8 cellular contexts compared by ENCODE assay signal in genomic region chr9:124551472-124552339, GRCh38.
DNase-seq lines count a peak whose midpoint lies in the region; ATAC-seq and TF ChIP-seq lines count a peak whose summit lies in the region.

No MANE protein-coding gene starts in this region.

- ATAC-seq in HG03280 (IDR thresholded peaks at IDR 0.05; ENCODE audit: unreplicated experiment) (no peak), GM21717 (IDR thresholded peaks at IDR 0.05; ENCODE audit: unreplicated experiment) (no peak)

- no peak overlapping the region for H3K4me3 Mint-ChIP-seq in activated naive CD4-positive, alpha-beta T cell treated with anti-CD3 and anti-CD28 coated beads, Interleukin-2, amount 10 ng/mL, durations not matched to agents 7 days and 5 days

- DNase-seq in AG09319 (ENCODE audit: extremely low read depth, low read depth), result no peak
- peak; percentile 38 for DNase-seq in GM13976 (ENCODE audit: low spot score)
- DNase-seq in NCI-H2196 (lab: John Stamatoyannopoulos, UW; ENCODE audit: unreplicated experiment), result peak; percentile 48
- DNase-seq in activated naive CD4-positive, alpha-beta T cell treated with anti-CD3 and anti-CD28 coated beads, Interleukin-2, amount 10 ng/mL, durations not matched to agents 7 days and 5 days, result peak; percentile 52
- DNase-seq in head of caudate nucleus, result peak; percentile 23 to 80 (median 62)
- peak; percentile 22 for DNase-seq in putamen (ENCODE audit: low spot score)

- peaks cover 5% of the 10 kb centered on the region for H3K27me3 Mint-ChIP-seq in activated naive CD4-positive, alpha-beta T cell treated with anti-CD3 and anti-CD28 coated beads, Interleukin-2, amount 10 ng/mL, durations not matched to agents 7 days and 5 days

- in situ Hi-C loops in GM13976 (cut with MboI; ENCODE audit: low sequenced_read_pairs, unreplicated experiment), result no loop called here

- H3K27ac Mint-ChIP-seq in activated naive CD4-positive, alpha-beta T cell treated with anti-CD3 and anti-CD28 coated beads, Interleukin-2, amount 10 ng/mL, durations not matched to agents 7 days and 5 days, result no peak overlapping the region

- TF ChIP-seq CTCF in AG09319 (IDR thresholded peaks at IDR 0.05; ENCODE audit: low read depth, low read length), result peak; percentile 81
- peak; percentile 27 for TF ChIP-seq CTCF in GM13976 (IDR thresholded peaks at IDR 0.05; ENCODE audit: borderline replicate concordance, control extremely low read depth, extremely low read depth, insufficient read depth, missing control alignments)

- H3K4me1 Mint-ChIP-seq in activated naive CD4-positive, alpha-beta T cell treated with anti-CD3 and anti-CD28 coated beads, Interleukin-2, amount 10 ng/mL, durations not matched to agents 7 days and 5 days, result peaks cover 7% of the 10 kb centered on the region

- intact Hi-C loops in head of caudate nucleus (cut with DNase I), result no loop called here

- H3K36me3 Mint-ChIP-seq in activated naive CD4-positive, alpha-beta T cell treated with anti-CD3 and anti-CD28 coated beads, Interleukin-2, amount 10 ng/mL, durations not matched to agents 7 days and 5 days, result no peaks in the 10 kb centered on the region

- H3K9me3 Mint-ChIP-seq in activated naive CD4-positive, alpha-beta T cell treated with anti-CD3 and anti-CD28 coated beads, Interleukin-2, amount 10 ng/mL, durations not matched to agents 7 days and 5 days, result no peaks in the 10 kb centered on the region

- CTCF ChIA-PET in activated naive CD4-positive, alpha-beta T cell treated with anti-CD3 and anti-CD28 coated beads, Interleukin-2, amount 10 ng/mL, durations not matched to agents 7 days and 5 days (lab: Charles Lee), result interaction anchor here (0.6 to 4.3 kb wide), 24 partner anchors 9 to 300 kb away, joined by 3 to 45 read pairs (median 4); no protein-coding TSS in a partner anchor
